Comparison of ENCODE assay signal across 22 cellular contexts in the genomic region with DNA sequence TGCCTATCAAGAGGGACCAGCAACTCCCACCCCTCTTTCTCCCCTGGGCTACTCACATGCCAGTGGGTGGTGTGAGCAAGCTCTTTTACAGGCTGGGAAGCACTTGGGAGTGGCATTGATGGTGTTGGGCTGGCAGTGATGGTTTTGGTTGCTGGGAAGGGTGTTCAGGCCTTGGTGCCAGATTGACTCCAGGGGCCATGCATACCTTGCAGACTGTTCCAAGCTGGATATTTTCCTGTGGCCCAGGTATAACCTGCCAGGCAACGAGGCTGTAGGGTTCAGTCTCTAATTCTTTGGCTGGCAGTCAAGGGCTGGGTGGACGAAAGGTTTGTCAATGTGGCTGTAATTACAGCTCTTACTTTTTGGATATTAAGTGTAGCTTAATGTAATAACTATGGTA.
DNase-seq lines count a peak whose midpoint lies in the region; ATAC-seq and TF ChIP-seq lines count a peak whose summit lies in the region.
"Had no signal": no experiment of that assay in that cellular context is flagged by ENCODE, and none has a peak within 500 bp of the region (broad histone marks: within the 10 kb centered on the region; RNA-seq: fewer than 3 reads in every experiment).

No MANE protein-coding gene starts in this region.

- no peak overlapping the region for H3K27ac Mint-ChIP-seq in activated CD8-positive, alpha-beta memory T cell treated with anti-CD3 and anti-CD28 coated beads, Interleukin-2, amount 10 ng/mL, durations not matched to agents 7 days and 5 days
- H3K27ac Mint-ChIP-seq: activated B cell treated with CpG ODN at 0.5 μM for 24 hours; activated CD8-positive, alpha-beta T cell treated with anti-CD3 and anti-CD28 coated beads for 36 hours; activated naive CD8-positive, alpha-beta T cell; nephron progenitor cell had no signal

- DNase-seq in activated CD4-positive, CD25-positive, alpha-beta regulatory T cell treated with anti-CD3 and anti-CD28 coated beads, Interleukin-2, amount 50 U/mL, for 72 hours, result peak; percentile 4
- no peak for DNase-seq in activated CD4-positive, CD25-positive, alpha-beta regulatory T cell (lab: John Stamatoyannopoulos, UW)
- DNase-seq in activated CD8-positive, alpha-beta memory T cell treated with anti-CD3 and anti-CD28 coated beads, Interleukin-2, amount 10 ng/mL, durations not matched to agents 7 days and 5 days, result peak; percentile 31
- DNase-seq in esophagus squamous epithelium (lab: John Stamatoyannopoulos, UW), result no peak
- no peak for DNase-seq in NOMO-1 (lab: John Stamatoyannopoulos, UW; ENCODE audit: unreplicated experiment in 2 of 2)
- DNase-seq: activated B cell treated with CpG ODN at 0.5 μM for 24 hours; activated CD8-positive, alpha-beta T cell treated with anti-CD3 and anti-CD28 coated beads for 36 hours; central memory CD4-positive, alpha-beta T cell; DMS79; GF-D8; hypothalamus; mucosa of descending colon; NCI-H2081; NCI-H345; NCI-H82; nephron progenitor cell; trophoblast cell had no signal

- no peaks in the 10 kb centered on the region for H3K9me3 Mint-ChIP-seq in activated CD8-positive, alpha-beta memory T cell treated with anti-CD3 and anti-CD28 coated beads, Interleukin-2, amount 10 ng/mL, durations not matched to agents 7 days and 5 days (ENCODE audit: low read depth)
- H3K9me3 Mint-ChIP-seq: activated B cell treated with CpG ODN at 0.5 μM for 24 hours; activated CD8-positive, alpha-beta T cell treated with anti-CD3 and anti-CD28 coated beads for 36 hours; nephron progenitor cell had no signal

- H3K4me3 Mint-ChIP-seq in activated CD8-positive, alpha-beta memory T cell treated with anti-CD3 and anti-CD28 coated beads, Interleukin-2, amount 10 ng/mL, durations not matched to agents 7 days and 5 days, result no peak overlapping the region
- H3K4me3 Mint-ChIP-seq: activated B cell treated with CpG ODN at 0.5 μM for 24 hours; activated CD8-positive, alpha-beta T cell treated with anti-CD3 and anti-CD28 coated beads for 36 hours; activated naive CD8-positive, alpha-beta T cell; nephron progenitor cell had no signal

- TF ChIP-seq POLR2A in esophagus squamous epithelium (IDR thresholded peaks at IDR 0.05), result peak in 1 of 4 donors; percentile 14

- H3K36me3 ChIP-seq in esophagus squamous epithelium (no peaks in the 10 kb centered on the region), skeletal muscle tissue (ENCODE audit: control insufficient read depth in 3 of 3, insufficient read depth in 3 of 3, low read length in 3 of 3) (no peaks in the 10 kb centered on the region)

- H3K27me3 ChIP-seq in esophagus squamous epithelium, result no peaks in the 10 kb centered on the region
- no peaks in the 10 kb centered on the region for H3K27me3 ChIP-seq in skeletal muscle tissue (ENCODE audit: control insufficient read depth in 3 of 3, insufficient read depth in 3 of 3, low read length in 3 of 3)

- no peak overlapping the region for H3K9ac ChIP-seq in skeletal muscle tissue (ENCODE audit: low read depth in 1 of 3, low read length in 3 of 3)

- H3K27me3 Mint-ChIP-seq in activated CD8-positive, alpha-beta memory T cell treated with anti-CD3 and anti-CD28 coated beads, Interleukin-2, amount 10 ng/mL, durations not matched to agents 7 days and 5 days, result peaks cover 23% of the 10 kb centered on the region
- H3K27me3 Mint-ChIP-seq: activated CD8-positive, alpha-beta T cell treated with anti-CD3 and anti-CD28 coated beads for 36 hours had no signal

- no peak for ATAC-seq in activated CD8-positive, alpha-beta memory T cell treated with anti-CD3 and anti-CD28 coated beads, Interleukin-2, amount 10 ng/mL, durations not matched to agents 7 days and 5 days
- no peak for ATAC-seq in GM19397 (IDR thresholded peaks at IDR 0.05; ENCODE audit: unreplicated experiment)
- no peak for ATAC-seq in GM21367 (IDR thresholded peaks at IDR 0.05; ENCODE audit: unreplicated experiment)
- ATAC-seq: activated CD8-positive, alpha-beta T cell treated with anti-CD3 and anti-CD28 coated beads for 36 hours; mucosa of descending colon had no signal

- no peaks in the 10 kb centered on the region for H3K4me1 Mint-ChIP-seq in activated CD8-positive, alpha-beta memory T cell treated with anti-CD3 and anti-CD28 coated beads, Interleukin-2, amount 10 ng/mL, durations not matched to agents 7 days and 5 days
- H3K4me1 Mint-ChIP-seq: activated B cell treated with CpG ODN at 0.5 μM for 24 hours had no signal

- no peak for TF ChIP-seq CTCF in esophagus squamous epithelium (IDR thresholded peaks at IDR 0.05)

- no peaks in the 10 kb centered on the region for H3K36me3 Mint-ChIP-seq in activated CD8-positive, alpha-beta memory T cell treated with anti-CD3 and anti-CD28 coated beads, Interleukin-2, amount 10 ng/mL, durations not matched to agents 7 days and 5 days
- H3K36me3 Mint-ChIP-seq: activated naive CD8-positive, alpha-beta T cell had no signal

- H3K9me3 ChIP-seq in esophagus squamous epithelium (no peaks in the 10 kb centered on the region), skeletal muscle tissue (ENCODE audit: control insufficient read depth in 3 of 3, low read length in 3 of 3) (no peaks in the 10 kb centered on the region)
- H3K9me3 ChIP-seq: mucosa of descending colon had no signal

- H3K4me3 ChIP-seq in esophagus squamous epithelium (no peak overlapping the region), skeletal muscle tissue (ENCODE audit: low read length in 3 of 3) (no peak overlapping the region)
- H3K4me3 ChIP-seq: mucosa of descending colon had no signal

- intact Hi-C loops in esophagus squamous epithelium (cut with DNase I), result no loop called here

- CTCF ChIA-PET in activated CD8-positive, alpha-beta memory T cell treated with anti-CD3 and anti-CD28 coated beads, Interleukin-2, amount 10 ng/mL, durations not matched to agents 7 days and 5 days (lab: Charles Lee), result interaction anchor here (0.6 kb wide), 1 partner anchor 591 kb away, joined by 4 read pairs; no protein-coding TSS in a partner anchor

- H3K4me1 ChIP-seq in esophagus squamous epithelium, result peaks cover 33 to 79% (median 38%) of the 10 kb centered on the region in 3 donors
- H3K4me1 ChIP-seq in skeletal muscle tissue (ENCODE audit: control insufficient read depth in 3 of 3, insufficient read depth in 3 of 3, low read length in 3 of 3), result peaks cover 32 to 45% (median 38%) of the 10 kb centered on the region in 3 donors

- H3K27ac ChIP-seq in esophagus squamous epithelium (peak overlapping the region; percentile 59 to 93 (median 86)), skeletal muscle tissue (ENCODE audit: low read depth, low read length) (peak overlapping the region; percentile 25)
- H3K27ac ChIP-seq: 22Rv1 had no signal

- 18% methylated on average over 2 of the region's 2 CpGs; no CpG with 5 or more reads in 1 of the 2 donors for WGBS in esophagus squamous epithelium, 2 donors

Comparison
In these comparisons a context has a peak if more than half of its experiments do, and no peak if none do; other contexts are left out.
1. DNase-seq: peak in activated CD4-positive, CD25-positive, alpha-beta regulatory T cell treated with anti-CD3 and anti-CD28 coated beads, Interleukin-2, amount 50 U/mL, for 72 hours (single experiment) and activated CD8-positive, alpha-beta memory T cell treated with anti-CD3 and anti-CD28 coated beads, Interleukin-2, amount 10 ng/mL, durations not matched to agents 7 days and 5 days (single experiment); none in activated CD4-positive, CD25-positive, alpha-beta regulatory T cell (0 of 4), esophagus squamous epithelium (single experiment) and NOMO-1 (0 of 2).